15 cellular contexts compared by ENCODE assay signal in the genomic region with DNA sequence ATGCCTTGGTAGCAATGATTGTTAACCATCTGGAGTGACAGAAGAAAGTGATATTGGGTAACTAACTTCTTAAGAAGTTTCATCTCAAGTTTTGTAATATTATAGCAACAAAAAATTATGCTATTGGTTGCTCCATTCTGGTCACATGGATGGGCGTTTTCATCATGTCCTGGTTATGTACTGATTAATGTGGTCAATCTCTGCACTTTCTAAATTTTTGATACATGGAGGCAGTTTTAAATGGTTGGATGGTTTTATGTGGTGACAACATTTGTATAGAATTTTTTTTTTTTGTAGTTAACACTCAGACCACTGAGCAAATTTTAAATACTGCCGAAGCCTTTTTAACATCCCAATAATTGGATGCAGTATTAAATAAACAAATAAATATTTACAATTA. TPM values are rescaled to one million over a fixed set of nuclear protein-coding genes. Genes with fewer than 3 reads are reported as not detected.
A peak's percentile ranks its signal among the peaks of the same experiment; 100 is the strongest.
DNase-seq lines count a peak whose midpoint lies in the region; ATAC-seq and TF ChIP-seq lines count a peak whose summit lies in the region.
"Had no signal": no experiment of that assay in that cellular context is flagged by ENCODE, and none has a peak within 500 bp of the region (broad histone marks: within the 10 kb centered on the region; RNA-seq: fewer than 3 reads in every experiment).

No MANE protein-coding gene starts in this region.

- H3K36me3 Mint-ChIP-seq in stimulated activated effector memory CD8-positive, alpha-beta T cell treated with anti-CD3 and anti-CD28 coated beads, Interleukin-12 subunit alpha, Interleukin-12 subunit beta, amount 100 ng/mL, for 72 hours = peaks cover 9% of the 10 kb centered on the region

- no peak overlapping the region for H3K4me2 ChIP-seq in PC-9

- H3K4me1 Mint-ChIP-seq in stimulated activated effector memory CD8-positive, alpha-beta T cell treated with anti-CD3 and anti-CD28 coated beads, Interleukin-12 subunit alpha, Interleukin-12 subunit beta, amount 100 ng/mL, for 72 hours = peaks cover 18% of the 10 kb centered on the region
- H3K4me1 Mint-ChIP-seq: brain had no signal

- POLR2A ChIA-PET in PC-9 (lab: Charles Lee; ENCODE audit: unreplicated experiment) = no interaction called here

- H3K4me3 ChIP-seq in AG10803 (ENCODE audit: low read length) (no peak overlapping the region), choroid plexus epithelial cell (ENCODE audit: low read depth, low read length) (no peak overlapping the region), PC-9 (no peak overlapping the region)

- H2AFZ ChIP-seq in PC-9 = no peak overlapping the region

- no peak overlapping the region for H3K4me3 Mint-ChIP-seq in stimulated activated effector memory CD8-positive, alpha-beta T cell treated with anti-CD3 and anti-CD28 coated beads, Interleukin-12 subunit alpha, Interleukin-12 subunit beta, amount 100 ng/mL, for 72 hours
- H3K4me3 Mint-ChIP-seq: activated CD8-positive, alpha-beta T cell treated with anti-CD3 and anti-CD28 coated beads, Interleukin-2, amount 10 ng/mL, durations not matched to agents 7 days and 5 days; brain had no signal

- no peaks in the 10 kb centered on the region for H3K4me1 ChIP-seq in PC-9 (replicated peaks; ENCODE audit: insufficient read depth)

- CTCF ChIA-PET in PC-9 (lab: Charles Lee) = no interaction called here

- H3K27ac ChIP-seq in PC-9 = no peak overlapping the region
- H3K27ac ChIP-seq: C4-2B had no signal

- TF ChIP-seq CTCF in AG10803 (conservative IDR thresholded peaks at IDR 0.05; ENCODE audit: low read length) (no peak), choroid plexus epithelial cell (conservative IDR thresholded peaks at IDR 0.05; ENCODE audit: low read depth, low read length) (no peak), PC-9 (conservative IDR thresholded peaks at IDR 0.05) (no peak)

- H3K27me3 ChIP-seq in PC-9 (ENCODE audit: insufficient read depth, low read depth) = no peaks in the 10 kb centered on the region

- H3K9me3 Mint-ChIP-seq in stimulated activated effector memory CD8-positive, alpha-beta T cell treated with anti-CD3 and anti-CD28 coated beads, Interleukin-12 subunit alpha, Interleukin-12 subunit beta, amount 100 ng/mL, for 72 hours = no peaks in the 10 kb centered on the region
- H3K9me3 Mint-ChIP-seq: activated T-helper 2 cell treated with anti-CD3 and anti-CD28 coated beads, Interferon-gamma antibody, Interleukin-2, Interleukin-4, amounts not matched to agents 10 μg/mL and 5 μg/mL and 100 μg/mL, durations not matched to agents 14 hours and 24 hours and 36 hours; brain had no signal

- intact Hi-C loops in PC-9 (cut with micrococcal nuclease; ENCODE audit: unreplicated experiment) = no loop called here

- H3K9me2 ChIP-seq in PC-9 (ENCODE audit: insufficient read depth) = no peaks in the 10 kb centered on the region

- H3K27ac Mint-ChIP-seq in stimulated activated effector memory CD8-positive, alpha-beta T cell treated with anti-CD3 and anti-CD28 coated beads, Interleukin-12 subunit alpha, Interleukin-12 subunit beta, amount 100 ng/mL, for 72 hours = no peak overlapping the region
- H3K27ac Mint-ChIP-seq: activated CD8-positive, alpha-beta T cell treated with anti-CD3 and anti-CD28 coated beads, Interleukin-2, amount 10 ng/mL, durations not matched to agents 7 days and 5 days; activated T-helper 2 cell treated with anti-CD3 and anti-CD28 coated beads, Interferon-gamma antibody, Interleukin-2, Interleukin-4, amounts not matched to agents 10 μg/mL and 5 μg/mL and 100 μg/mL, durations not matched to agents 14 hours and 24 hours and 36 hours; brain had no signal

- DNase-seq in AG10803 (ENCODE audit: low read depth) (peak; percentile 84), M059J (ENCODE audit: low read depth) (peak; percentile 69), choroid plexus epithelial cell (ENCODE audit: low read depth) (peak; percentile 69), non-pigmented ciliary epithelial cell (ENCODE audit: low read depth) (peak; percentile 49), PC-9 (no peak)
- DNase-seq in activated effector memory CD4-positive, alpha-beta T cell treated with Interleukin-2 at 50 U/mL for 16 hours = no peak
- no peak for DNase-seq in stimulated activated effector memory CD8-positive, alpha-beta T cell treated with anti-CD3 and anti-CD28 coated beads, Interleukin-12 subunit alpha, Interleukin-12 subunit beta, amount 100 ng/mL, for 72 hours (ENCODE audit: low spot score in 2 of 2)
- DNase-seq: activated CD8-positive, alpha-beta T cell treated with anti-CD3 and anti-CD28 coated beads, Interleukin-2, amount 10 ng/mL, durations not matched to agents 7 days and 5 days; head of caudate nucleus; NK-92 treated with Interleukin-12 subunit alpha and Interleukin-12 subunit beta, amount 100 ng/mL, for 24 hours; posterior cingulate gyrus had no signal

- H3K79me2 ChIP-seq in PC-9 (ENCODE audit: low read depth) = no peaks in the 10 kb centered on the region

- BruUV-seq in PC-9 (replicated peaks; lab: Mats Ljungman, UMichigan) = no TSS peak

- H3K9me3 ChIP-seq in PC-9 (ENCODE audit: insufficient read depth, low read depth) = no peaks in the 10 kb centered on the region

- no peaks in the 10 kb centered on the region for H4K20me1 ChIP-seq in PC-9 (ENCODE audit: insufficient read depth)

- no peaks in the 10 kb centered on the region for H3K36me3 ChIP-seq in PC-9 (ENCODE audit: low read depth)

- H3F3A ChIP-seq in PC-9 (ENCODE audit: insufficient read depth, low read depth) = no peaks in the 10 kb centered on the region; the same call in 1 of the 2 replicates

- ATAC-seq in GM19328 (IDR thresholded peaks at IDR 0.05; ENCODE audit: unreplicated experiment) = no peak
- no peak for ATAC-seq in stimulated activated effector memory CD8-positive, alpha-beta T cell treated with anti-CD3 and anti-CD28 coated beads, Interleukin-12 subunit alpha, Interleukin-12 subunit beta, amount 100 ng/mL, for 72 hours
- ATAC-seq: activated CD8-positive, alpha-beta T cell treated with anti-CD3 and anti-CD28 coated beads, Interleukin-2, amount 10 ng/mL, durations not matched to agents 7 days and 5 days had no signal

RNA-seq across cellular contexts. Expression of a gene that starts 55.2 kb away (rescaled TPM):
- total RNA-seq in M059J (2014; rRNA removed; shearing (Covaris generic)) = 27.0 and 30.3 TPM in 2 replicates
- 66.1 and 98.3 TPM in 2 replicates for total RNA-seq in PC-9 (2021)

Comparison
In these comparisons a context has a peak if more than half of its experiments do, and no peak if none do; other contexts are left out.
1. DNase-seq: peak in AG10803 (single experiment), M059J (single experiment), choroid plexus epithelial cell (single experiment) and non-pigmented ciliary epithelial cell (single experiment); none in activated effector memory CD4-positive, alpha-beta T cell treated with Interleukin-2 at 50 U/mL for 16 hours (single experiment), PC-9 (0 of 2) and stimulated activated effector memory CD8-positive, alpha-beta T cell treated with anti-CD3 and anti-CD28 coated beads, Interleukin-12 subunit alpha, Interleukin-12 subunit beta, amount 100 ng/mL, for 72 hours (0 of 2).